Comparison of ENCODE assay signal across 25 cellular contexts in the genomic region with DNA sequence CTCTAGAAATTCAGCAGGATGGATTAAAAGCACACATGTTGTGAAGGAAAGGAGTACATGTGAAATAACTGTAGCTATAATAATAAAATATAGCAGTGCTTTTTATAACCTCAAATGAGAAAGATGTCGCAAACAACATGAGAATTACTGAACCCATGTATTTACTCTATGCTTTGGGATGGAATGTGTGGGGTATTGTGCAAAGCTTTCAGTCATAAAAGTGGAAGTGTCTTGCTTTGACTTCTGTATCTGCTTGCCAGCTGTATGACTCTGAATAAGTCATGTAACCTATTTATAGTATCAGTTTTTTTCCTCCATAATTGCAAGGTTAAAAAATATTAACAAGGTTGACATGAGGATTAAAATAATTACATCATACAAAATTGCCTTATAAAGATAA.
"Had no signal": no experiment of that assay in that cellular context is flagged by ENCODE, and none has a peak within 500 bp of the region (broad histone marks: within the 10 kb centered on the region; RNA-seq: fewer than 3 reads in every experiment).

No MANE protein-coding gene starts in this region.

- H3K27ac ChIP-seq: cardiac muscle cell, lower lobe of right lung, transverse colon, uterus had no signal

- H3K36me3 ChIP-seq: cardiac muscle cell, lower lobe of right lung, transverse colon, uterus had no signal

- H3K27me3 ChIP-seq: cardiac muscle cell, transverse colon, uterus had no signal

- H3K36me3 Mint-ChIP-seq: activated CD4-positive, alpha-beta memory T cell treated with anti-CD3 and anti-CD28 coated beads for 36 hours; activated naive CD8-positive, alpha-beta T cell treated with anti-CD3 and anti-CD28 coated beads, Interleukin-2, amount 10 ng/mL, durations not matched to agents 7 days and 5 days; immature natural killer cell; stimulated activated memory B cell treated with anti-CD40 and anti-IgM and Interleukin-4, amounts not matched to agents 10 μg/mL and 1 μg/mL and 100 μg/mL, for 72 hours had no signal

- ATAC-seq: left lobe of liver; lower lobe of right lung; mucosa of descending colon; sciatic nerve; stimulated activated memory B cell treated with anti-CD40 and anti-IgM and Interleukin-4, amounts not matched to agents 10 μg/mL and 1 μg/mL and 100 μg/mL, for 72 hours had no signal

- DNase-seq: activated CD4-positive, alpha-beta memory T cell treated with anti-CD3 and anti-CD28 coated beads for 36 hours; activated CD4-positive, alpha-beta T cell treated with anti-CD3 and anti-CD28 coated beads for 48 hours; activated CD4-positive, CD25-positive, alpha-beta regulatory T cell; activated effector memory CD4-positive, alpha-beta T cell treated with Interleukin-2 at 50 U/mL for 16 hours; activated naive CD4-positive, alpha-beta T cell treated with anti-CD3 and anti-CD28 coated beads for 36 hours; activated naive CD8-positive, alpha-beta T cell treated with anti-CD3 and anti-CD28 coated beads, Interleukin-2, amount 10 ng/mL, durations not matched to agents 7 days and 5 days; activated T-cell treated with anti-CD3 and anti-CD28 coated beads, Interleukin-2, amount 50 U/mL, for 48 hours; amniotic stem cell; cortex of kidney; endodermal cell; foreskin melanocyte; immature natural killer cell; lower lobe of right lung; mesendoderm; mucosa of descending colon; nucleus accumbens; posterior cingulate gyrus; stimulated activated CD4-positive, alpha-beta T cell treated with anti-CD3 and anti-CD28 coated beads, Interleukin-15, amount 100 ng/mL, for 24 hours; transverse colon; uterus had no signal

- H3K4me1 ChIP-seq: lower lobe of right lung, transverse colon, uterus had no signal

- H3K27me3 Mint-ChIP-seq: activated CD4-positive, alpha-beta memory T cell treated with anti-CD3 and anti-CD28 coated beads for 36 hours; activated naive CD8-positive, alpha-beta T cell treated with anti-CD3 and anti-CD28 coated beads, Interleukin-2, amount 10 ng/mL, durations not matched to agents 7 days and 5 days; stimulated activated memory B cell treated with anti-CD40 and anti-IgM and Interleukin-4, amounts not matched to agents 10 μg/mL and 1 μg/mL and 100 μg/mL, for 72 hours had no signal

- H3K4me3 Mint-ChIP-seq: activated CD4-positive, alpha-beta memory T cell treated with anti-CD3 and anti-CD28 coated beads for 36 hours; activated naive CD4-positive, alpha-beta T cell treated with anti-CD3 and anti-CD28 coated beads for 36 hours; activated naive CD8-positive, alpha-beta T cell treated with anti-CD3 and anti-CD28 coated beads, Interleukin-2, amount 10 ng/mL, durations not matched to agents 7 days and 5 days; endodermal cell; immature natural killer cell; stimulated activated memory B cell treated with anti-CD40 and anti-IgM and Interleukin-4, amounts not matched to agents 10 μg/mL and 1 μg/mL and 100 μg/mL, for 72 hours had no signal

- H3K4me3 ChIP-seq: cardiac muscle cell, lower lobe of right lung, mucosa of descending colon, smooth muscle cell, transverse colon, uterus had no signal

- H3K9me3 ChIP-seq: lower lobe of right lung, transverse colon, uterus had no signal

- H3K27ac Mint-ChIP-seq: activated CD4-positive, alpha-beta memory T cell treated with anti-CD3 and anti-CD28 coated beads for 36 hours; activated naive CD4-positive, alpha-beta T cell treated with anti-CD3 and anti-CD28 coated beads for 36 hours; activated naive CD8-positive, alpha-beta T cell treated with anti-CD3 and anti-CD28 coated beads, Interleukin-2, amount 10 ng/mL, durations not matched to agents 7 days and 5 days; endodermal cell; immature natural killer cell; stimulated activated memory B cell treated with anti-CD40 and anti-IgM and Interleukin-4, amounts not matched to agents 10 μg/mL and 1 μg/mL and 100 μg/mL, for 72 hours had no signal

- H3K9me3 Mint-ChIP-seq: endodermal cell had no signal

- H3K4me1 Mint-ChIP-seq: activated naive CD8-positive, alpha-beta T cell treated with anti-CD3 and anti-CD28 coated beads, Interleukin-2, amount 10 ng/mL, durations not matched to agents 7 days and 5 days; endodermal cell; immature natural killer cell; stimulated activated memory B cell treated with anti-CD40 and anti-IgM and Interleukin-4, amounts not matched to agents 10 μg/mL and 1 μg/mL and 100 μg/mL, for 72 hours had no signal
